20 cellular contexts compared by ENCODE assay signal in genomic region chr18:31950620-31951019, GRCh38. TPM values are rescaled to one million over a fixed set of nuclear protein-coding genes. Genes with fewer than 3 reads are reported as not detected.
DNase-seq lines count a peak whose midpoint lies in the region; ATAC-seq, FAIRE-seq and TF ChIP-seq lines count a peak whose summit lies in the region.
"Had no signal": no experiment of that assay in that cellular context is flagged by ENCODE, and none has a peak within 500 bp of the region (broad histone marks: within the 10 kb centered on the region; RNA-seq: fewer than 3 reads in every experiment).

No MANE protein-coding gene starts in this region.

- H3K4me3 Mint-ChIP-seq in stimulated activated effector memory CD8-positive, alpha-beta T cell treated with anti-CD3 and anti-CD28 coated beads, Interleukin-12 subunit alpha, Interleukin-12 subunit beta, amount 100 ng/mL, for 72 hours: no peak overlapping the region
- H3K4me3 Mint-ChIP-seq in activated CD4-positive, alpha-beta memory T cell treated with anti-CD3 and anti-CD28 coated beads for 36 hours: no peak overlapping the region
- H3K4me3 Mint-ChIP-seq: CD4-positive, alpha-beta memory T cell; HFFc6 had no signal

- DNase-seq in DMS53 (lab: John Stamatoyannopoulos, UW): peak; percentile 4
- DNase-seq in DMS53 treated with DMSO at 0.1 percent for 48 hours (lab: John Stamatoyannopoulos, UW; ENCODE audit: unreplicated experiment): no peak
- peak; percentile 9 for DNase-seq in Karpas-422
- no peak for DNase-seq in K562 (ENCODE audit: extremely low read depth in 1 of 4, low spot score in 3 of 4)
- no peak for DNase-seq in neuronal stem cell (ENCODE audit: low spot score)
- no peak for DNase-seq in stimulated activated effector memory CD8-positive, alpha-beta T cell treated with anti-CD3 and anti-CD28 coated beads, Interleukin-12 subunit alpha, Interleukin-12 subunit beta, amount 100 ng/mL, for 72 hours (ENCODE audit: low spot score in 2 of 2)
- no peak for DNase-seq in activated CD4-positive, alpha-beta memory T cell treated with anti-CD3 and anti-CD28 coated beads for 36 hours
- DNase-seq: CD4-positive, alpha-beta memory T cell; DMS79 treated with DMSO at 0.1 percent for 48 hours; GOT3; HFFc6; KG1; NCI-H146; NCI-H2081 treated with DMSO at 0.1 percent for 48 hours; PC-9 had no signal

- H3K9me3 Mint-ChIP-seq in stimulated activated effector memory CD8-positive, alpha-beta T cell treated with anti-CD3 and anti-CD28 coated beads, Interleukin-12 subunit alpha, Interleukin-12 subunit beta, amount 100 ng/mL, for 72 hours: no peaks in the 10 kb centered on the region
- no peaks in the 10 kb centered on the region for H3K9me3 Mint-ChIP-seq in activated CD4-positive, alpha-beta memory T cell treated with anti-CD3 and anti-CD28 coated beads for 36 hours
- H3K9me3 Mint-ChIP-seq: HFFc6 had no signal

- H4K20me1 ChIP-seq in Karpas-422 (ENCODE audit: insufficient read depth, low read depth, low read length) (no peaks in the 10 kb centered on the region), K562 (replicated peaks; ENCODE audit: control insufficient read depth, insufficient read depth, low read length) (no peaks in the 10 kb centered on the region)

- BruUV-seq in K562 (replicated peaks; lab: Mats Ljungman, UMichigan): no TSS peak

- no peak; the same call in 2 of the 3 replicates for ATAC-seq in K562
- no peak for ATAC-seq in stimulated activated effector memory CD8-positive, alpha-beta T cell treated with anti-CD3 and anti-CD28 coated beads, Interleukin-12 subunit alpha, Interleukin-12 subunit beta, amount 100 ng/mL, for 72 hours
- ATAC-seq in HG02798 (IDR thresholded peaks at IDR 0.05; ENCODE audit: poor library complexity, unreplicated experiment): no peak
- ATAC-seq: GM12878 had no signal

- no peak overlapping the region for H3K27ac ChIP-seq in Karpas-422 (ENCODE audit: low read length)
- H3K27ac ChIP-seq in K562 (ENCODE audit: extremely low read depth, low read depth, low read length): no peak overlapping the region
- H3K27ac ChIP-seq in neuronal stem cell (replicated peaks; ENCODE audit: low read length): no peak overlapping the region
- H3K27ac ChIP-seq: 22Rv1, PC-9, SJSA1 had no signal

- no peak overlapping the region for H4K91ac ChIP-seq in neuronal stem cell (ENCODE audit: low read depth, low read length, poor library complexity)

- intact Hi-C loops in K562 (cut with micrococcal nuclease): no loop called here
- intact Hi-C loops in activated CD4-positive, alpha-beta memory T cell treated with anti-CD3 and anti-CD28 coated beads for 36 hours (cut with micrococcal nuclease): no loop called here

- no peaks in the 10 kb centered on the region for H3K9me2 ChIP-seq in Karpas-422 (replicated peaks; ENCODE audit: insufficient read depth, low read length)

- H3K9me1 ChIP-seq in K562 (ENCODE audit: control insufficient read depth, insufficient read depth, low read length): no peaks in the 10 kb centered on the region

- H3K27me3 Mint-ChIP-seq in activated CD4-positive, alpha-beta memory T cell treated with anti-CD3 and anti-CD28 coated beads for 36 hours: no peaks in the 10 kb centered on the region

- peaks cover 8% of the 10 kb centered on the region for H3K4me1 Mint-ChIP-seq in stimulated activated effector memory CD8-positive, alpha-beta T cell treated with anti-CD3 and anti-CD28 coated beads, Interleukin-12 subunit alpha, Interleukin-12 subunit beta, amount 100 ng/mL, for 72 hours
- H3K4me1 Mint-ChIP-seq in activated CD4-positive, alpha-beta memory T cell treated with anti-CD3 and anti-CD28 coated beads for 36 hours (ENCODE audit: low read depth): peaks cover 5% of the 10 kb centered on the region

- TF ChIP-seq CTCF in K562 (IDR thresholded peaks at IDR 0.05 in 2 of 3, conservative IDR thresholded peaks at IDR 0.05 in 1 of 3; ENCODE audit: insufficient read depth in 2 of 3, low read depth in 1 of 3, low read length in 3 of 3): no peak

- H2BK15ac ChIP-seq in neuronal stem cell (ENCODE audit: low read length): no peak overlapping the region

- no peaks in the 10 kb centered on the region for H3K36me3 ChIP-seq in Karpas-422 (ENCODE audit: insufficient read depth, low read length)
- H3K36me3 ChIP-seq in K562 (ENCODE audit: control insufficient read depth, insufficient read depth, low read length): no peaks in the 10 kb centered on the region
- no peaks in the 10 kb centered on the region for H3K36me3 ChIP-seq in neuronal stem cell (replicated peaks in 1 of 2; ENCODE audit: control insufficient read depth in 2 of 2, insufficient read depth in 2 of 2, low read length in 2 of 2)
- H3K36me3 ChIP-seq: SJSA1 had no signal

- TF ChIP-seq RAD21 in K562 (CRISPR knock-in tag; conservative IDR thresholded peaks at IDR 0.05 in 1 of 2, IDR thresholded peaks at IDR 0.05 in 1 of 2): no peak

- 25% methylated on average over 3 of the region's 3 CpGs for WGBS in K562 (ENCODE audit: insufficient coverage, low coverage, missing lambda C conversion rate)
- WGBS in neuronal stem cell (ENCODE audit: extremely low coverage in 2 of 2, insufficient read length in 2 of 2, insufficient replicate concordance in 1 of 2), 2 donors: no CpG with 5 or more reads among the region's 3 CpGs

- H4K8ac ChIP-seq in neuronal stem cell (ENCODE audit: low read depth, low read length): no peak overlapping the region

- no peak overlapping the region for H2AK5ac ChIP-seq in neuronal stem cell (ENCODE audit: low read depth, low read length)

- H3K27me3 ChIP-seq in Karpas-422 (ENCODE audit: low read length): no peaks in the 10 kb centered on the region
- H3K27me3 ChIP-seq in K562 (ENCODE audit: control insufficient read depth in 2 of 2, insufficient read depth in 2 of 2, low read length in 2 of 2): no peaks in the 10 kb centered on the region
- no peaks in the 10 kb centered on the region for H3K27me3 ChIP-seq in neuronal stem cell (ENCODE audit: control insufficient read depth in 3 of 3, insufficient read depth in 3 of 3, low read depth in 1 of 3, low read length in 3 of 3)
- H3K27me3 ChIP-seq: SJSA1 had no signal

- H3K23ac ChIP-seq in neuronal stem cell (ENCODE audit: low read depth, low read length, poor library complexity): no peak overlapping the region

- no peak for TF ChIP-seq POLR2A in K562 (conservative IDR thresholded peaks at IDR 0.05)

- no peaks in the 10 kb centered on the region for H3K36me3 Mint-ChIP-seq in stimulated activated effector memory CD8-positive, alpha-beta T cell treated with anti-CD3 and anti-CD28 coated beads, Interleukin-12 subunit alpha, Interleukin-12 subunit beta, amount 100 ng/mL, for 72 hours
- H3K36me3 Mint-ChIP-seq in activated CD4-positive, alpha-beta memory T cell treated with anti-CD3 and anti-CD28 coated beads for 36 hours: no peaks in the 10 kb centered on the region
- H3K36me3 Mint-ChIP-seq: CD4-positive, alpha-beta memory T cell had no signal

- no peak overlapping the region for H3K18ac ChIP-seq in neuronal stem cell (ENCODE audit: low read length)

- no peaks in the 10 kb centered on the region for H3K79me2 ChIP-seq in Karpas-422 (ENCODE audit: low read length)
- no peaks in the 10 kb centered on the region for H3K79me2 ChIP-seq in K562 (ENCODE audit: control insufficient read depth, insufficient read depth, low read length)

- H2BK12ac ChIP-seq in neuronal stem cell (ENCODE audit: low read length): no peak overlapping the region

- no peak overlapping the region for H3K4me3 ChIP-seq in Karpas-422 (ENCODE audit: low read length)
- H3K4me3 ChIP-seq in K562: no peak overlapping the region
- no peak overlapping the region for H3K4me3 ChIP-seq in neuronal stem cell (ENCODE audit: low read length in 2 of 2)
- H3K4me3 ChIP-seq: GM12878, PC-9, SJSA1 had no signal

- H2BK120ac ChIP-seq in neuronal stem cell (ENCODE audit: low read depth, low read length): no peak overlapping the region

- POLR2A ChIA-PET in K562 (lab: Yijun Ruan, JAX): interaction anchor here (1.2 kb wide), 1 partner anchor 9 kb away, joined by 3 read pairs; no protein-coding TSS in a partner anchor
- POLR2A ChIA-PET in activated CD4-positive, alpha-beta memory T cell treated with anti-CD3 and anti-CD28 coated beads for 36 hours (lab: Charles Lee): no interaction called here

- no peaks in the 10 kb centered on the region for H3K79me1 ChIP-seq in neuronal stem cell (ENCODE audit: low read depth, low read length)

- no peak overlapping the region for H3K27ac Mint-ChIP-seq in stimulated activated effector memory CD8-positive, alpha-beta T cell treated with anti-CD3 and anti-CD28 coated beads, Interleukin-12 subunit alpha, Interleukin-12 subunit beta, amount 100 ng/mL, for 72 hours
- no peak overlapping the region for H3K27ac Mint-ChIP-seq in activated CD4-positive, alpha-beta memory T cell treated with anti-CD3 and anti-CD28 coated beads for 36 hours
- H3K27ac Mint-ChIP-seq: HFFc6 had no signal

- peak; percentile 55 for FAIRE-seq in K562 (lab: Jason Lieb, UNC)
- FAIRE-seq: G401.6, GM12878 had no signal

- TF ChIP-seq EP300 in K562 (IDR thresholded peaks at IDR 0.05; ENCODE audit: low read length): no peak

- H3K9me3 ChIP-seq in Karpas-422 (ENCODE audit: low read length) (no peaks in the 10 kb centered on the region), K562 (replicated peaks; ENCODE audit: control insufficient read depth, insufficient read depth, low read depth, low read length) (no peaks in the 10 kb centered on the region), neuronal stem cell (replicated peaks in 1 of 2; ENCODE audit: control insufficient read depth in 2 of 2, insufficient read depth in 1 of 2, low read depth in 1 of 2, low read length in 2 of 2) (no peaks in the 10 kb centered on the region)
- H3K9me3 ChIP-seq: SJSA1 had no signal

- H3K9ac ChIP-seq in Karpas-422 (ENCODE audit: low read length) (no peak overlapping the region), K562 (ENCODE audit: insufficient read depth in 1 of 2, low read depth in 2 of 2, low read length in 2 of 2) (no peak overlapping the region), neuronal stem cell (ENCODE audit: low read depth, low read length, poor library complexity) (no peak overlapping the region)

- no peak overlapping the region for H2BK5ac ChIP-seq in neuronal stem cell (ENCODE audit: low read length)

- H3K4ac ChIP-seq in neuronal stem cell (ENCODE audit: low read length): no peak overlapping the region

- H3K4me1 ChIP-seq in Karpas-422 (ENCODE audit: low read length): 0 out of 2 replicates have a peak, but pooled peaks cover 4% of the 10 kb centered on the region
- H3K4me1 ChIP-seq in K562 (replicated peaks in 1 of 2; ENCODE audit: control insufficient read depth in 2 of 2, insufficient read depth in 2 of 2, low read length in 2 of 2): peaks cover 0 to 4% of the 10 kb centered on the region in 2 experiments; a peak in 1 of 5 replicates
- no peaks in the 10 kb centered on the region for H3K4me1 ChIP-seq in neuronal stem cell (ENCODE audit: control insufficient read depth in 2 of 2, insufficient read depth in 1 of 2, low read depth in 1 of 2, low read length in 2 of 2)
- H3K4me1 ChIP-seq: SJSA1 had no signal

- H2AFZ ChIP-seq in Karpas-422 (ENCODE audit: low read length): no peak overlapping the region
- H2AFZ ChIP-seq in K562 (ENCODE audit: low read depth, low read length): no peak overlapping the region
- peak overlapping the region; percentile 1 for H2AFZ ChIP-seq in neuronal stem cell (ENCODE audit: low read length)
- H2AFZ ChIP-seq: PC-9 had no signal

- in situ Hi-C loops in K562 (cut with MboI): loop anchor here (10.0 kb wide), 1 partner anchor 206 kb away; no protein-coding TSS in a partner anchor

- no peak overlapping the region for H3K14ac ChIP-seq in neuronal stem cell (ENCODE audit: low read length)

- CTCF ChIA-PET in K562 (lab: Yijun Ruan, JAX; ENCODE audit: low intra/inter-chr PET ratio): no interaction called here
- CTCF ChIA-PET in activated CD4-positive, alpha-beta memory T cell treated with anti-CD3 and anti-CD28 coated beads for 36 hours (lab: Charles Lee): interaction anchor here (1.4 kb wide), 1 partner anchor 12 kb away, joined by 3 read pairs; no protein-coding TSS in a partner anchor

- H3K4me2 ChIP-seq in Karpas-422 (ENCODE audit: low read depth, low read length, poor library complexity, severe bottlenecking): no peak overlapping the region
- no peak overlapping the region for H3K4me2 ChIP-seq in K562 (ENCODE audit: insufficient read depth, low read length)
- no peak overlapping the region for H3K4me2 ChIP-seq in neuronal stem cell (ENCODE audit: insufficient read depth, low read length, poor library complexity, severe bottlenecking)
- H3K4me2 ChIP-seq: PC-9 had no signal

RNA-seq across cellular contexts. Expression of gene TRAPPC8, which starts 7.7 kb away (rescaled TPM):
- 26.2 and 93.1 TPM in 2 replicates for total RNA-seq in Karpas-422 (2014; rRNA removed; shearing (Covaris generic); ENCODE audit: low replicate concordance)
- total RNA-seq in K562 (2011; cell fraction: chromatin; rRNA removed; ENCODE audit: low replicate concordance): 99.2 and 180 TPM in 2 replicates
- total RNA-seq in K562 (2011; cell fraction: nucleolus; rRNA removed): 35.4 and 45.1 TPM in 2 replicates
- 83.7 and 87.3 TPM in 2 replicates for total RNA-seq in K562 (2011; cell fraction: nucleoplasm; rRNA removed)
- total RNA-seq in K562 (2014; rRNA removed) (28.0 and 28.8 TPM in 2 replicates), K562 (2014; rRNA removed; fragmentation: Illumina TruSeq; extraction: Trizol) (49.2 and 58.0 TPM in 2 replicates), K562 (2015; rRNA removed; fragmentation: Illumina TruSeq; extraction: Trizol) (56.7 and 62.5 TPM in 2 replicates), K562 (2021) (44.6 and 52.4 TPM in 2 replicates)
- polyA plus RNA-seq in K562 (2011; rRNA removed) (111 and 115 TPM in 2 replicates), K562 (2014; fragmentation: Illumina TruSeq; extraction: Trizol) (30.8 and 31.0 TPM in 2 replicates), K562 (2014; fragmentation: Nextera tagmentation; extraction: Ambion mirVana) (10 to 100 TPM; 20.1 to 23.4 TPM), K562 (2014; rRNA removed) (35.6 and 51.2 TPM in 2 replicates)
- polyA plus RNA-seq in K562 (2011; cell fraction: cytosol; rRNA removed): 37.7 and 70.5 TPM in 2 replicates
- 148 and 192 TPM in 2 replicates for polyA plus RNA-seq in K562 (2011; cell fraction: nucleus; rRNA removed)
- polyA plus RNA-seq in K562 (2012): 20.5 and 27.4 TPM in 2 replicates
- 151 and 174 TPM in 2 replicates for polyA minus RNA-seq in K562 (2011; rRNA and poly(A)+ RNA removed)
- polyA minus RNA-seq in K562 (2011; cell fraction: cytosol; rRNA and poly(A)+ RNA removed): 24.9 and 37.6 TPM in 2 replicates
- 34.6 and 61.4 TPM in 2 replicates for polyA minus RNA-seq in K562 (2011; cell fraction: nucleus; rRNA and poly(A)+ RNA removed)
- polyA plus RNA-seq in neuronal stem cell (2013, experiment 1 of 2): 20.0 TPM
- 19.5 TPM for polyA plus RNA-seq in neuronal stem cell (2013, experiment 2 of 2)
- 10 to 100 TPM; 30.4 to 34.2 TPM for total RNA-seq in activated CD4-positive, alpha-beta memory T cell treated with anti-CD3 and anti-CD28 coated beads for 36 hours

Comparison
In these comparisons a context has a peak if more than half of its experiments do, and no peak if none do; other contexts are left out.
1. DNase-seq: peak in DMS53 (single experiment) and Karpas-422 (single experiment); none in DMS53 treated with DMSO at 0.1 percent for 48 hours (single experiment), K562 (0 of 4), neuronal stem cell (single experiment), stimulated activated effector memory CD8-positive, alpha-beta T cell treated with anti-CD3 and anti-CD28 coated beads, Interleukin-12 subunit alpha, Interleukin-12 subunit beta, amount 100 ng/mL, for 72 hours (0 of 2) and activated CD4-positive, alpha-beta memory T cell treated with anti-CD3 and anti-CD28 coated beads for 36 hours (single experiment).